ENCODE assay signal across 21 cellular contexts in the genomic region with DNA sequence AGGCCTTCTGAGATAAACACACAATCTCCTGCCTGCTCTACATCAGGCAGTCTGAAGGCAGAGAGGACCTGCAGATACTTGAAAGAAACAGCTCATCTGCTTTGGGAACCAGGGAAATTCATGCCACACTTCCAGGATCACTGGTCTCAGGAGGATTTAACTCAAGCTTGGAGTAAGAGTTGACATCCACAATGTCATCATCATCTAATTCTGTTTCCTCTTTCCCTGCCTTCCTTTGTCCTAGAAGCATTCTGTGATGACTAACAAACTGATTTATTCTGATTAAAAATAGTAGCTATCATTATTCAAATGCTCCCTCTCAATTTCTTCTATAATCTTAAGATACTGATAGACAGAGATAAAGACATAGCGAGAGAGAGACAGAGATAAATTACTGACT.
"Had no signal": no experiment of that assay in that cellular context is flagged by ENCODE, and none has a peak within 500 bp of the region (broad histone marks: within the 10 kb centered on the region; RNA-seq: fewer than 3 reads in every experiment).

No MANE protein-coding gene starts in this region.

- H3K4me1 ChIP-seq: gastroesophageal sphincter, left ventricle myocardium inferior, lower lobe of right lung, parathyroid adenoma, psoas muscle, right lobe of liver had no signal

- H3K9me3 ChIP-seq: gastroesophageal sphincter, left ventricle myocardium inferior, lower lobe of right lung, psoas muscle, right lobe of liver, thoracic aorta had no signal

- H3K4me3 ChIP-seq: gastroesophageal sphincter, left ventricle myocardium inferior, lower lobe of right lung, psoas muscle, right lobe of liver, thoracic aorta had no signal

- DNase-seq: effector memory CD4-positive, alpha-beta T cell; glutamatergic neuron; immature natural killer cell; kidney; left cardiac atrium; left ventricle myocardium inferior; lower lobe of right lung; midbrain; psoas muscle; retina; right lobe of liver; stimulated activated CD4-positive, alpha-beta T cell treated with anti-CD3 and anti-CD28 coated beads, Interleukin-2, amount 100 ng/mL, for 24 hours; stimulated activated CD4-positive, alpha-beta T cell treated with anti-CD3 and anti-CD28 coated beads, Interleukin-4, amount 100 ng/mL, for 4 hours; stimulated activated naive B cell treated with anti-CD40 and anti-IgM and Interleukin-4, amounts not matched to agents 10 μg/mL and 1 μg/mL and 100 μg/mL, for 72 hours; stimulated activated naive CD8-positive, alpha-beta T cell treated with anti-CD3 and anti-CD28 coated beads, Interleukin-15, amount 100 ng/mL, for 72 hours; trophoblast cell had no signal

- H3K36me3 ChIP-seq: gastroesophageal sphincter, left ventricle myocardium inferior, lower lobe of right lung, right lobe of liver, thoracic aorta had no signal

- H3K79me2 ChIP-seq: parathyroid adenoma had no signal

- H3K9ac ChIP-seq: parathyroid adenoma had no signal

- H3K27me3 ChIP-seq: gastroesophageal sphincter, right lobe of liver had no signal

- H3K27ac ChIP-seq: gastroesophageal sphincter, left ventricle myocardium inferior, lower lobe of right lung, parathyroid adenoma, psoas muscle, right lobe of liver, thoracic aorta had no signal

- ATAC-seq: gastroesophageal sphincter; left cardiac atrium; lower lobe of right lung; natural killer cell treated with Interleukin-12 subunit alpha and Interleukin-12 subunit beta and Interleukin-15 and Interleukin-18, amount 100 ng/mL, for 72 hours; psoas muscle; right lobe of liver; stimulated activated naive B cell treated with anti-CD40 and anti-IgM and Interleukin-4, amounts not matched to agents 10 μg/mL and 1 μg/mL and 100 μg/mL, for 72 hours; stimulated activated naive CD8-positive, alpha-beta T cell treated with anti-CD3 and anti-CD28 coated beads, Interleukin-15, amount 100 ng/mL, for 72 hours had no signal

- H2AFZ ChIP-seq: parathyroid adenoma had no signal

- FAIRE-seq: endometrium, kidney had no signal
